ENCODE assay signal across 8 cellular contexts in genomic region chr2:177617849-177618248, GRCh38.
DNase-seq lines count a peak whose midpoint lies in the region; ATAC-seq and TF ChIP-seq lines count a peak whose summit lies in the region.

No MANE protein-coding gene starts in this region.

- no peaks in the 10 kb centered on the region for H3K27me3 ChIP-seq in neuron (ENCODE audit: insufficient read depth, low read length)

- DNase-seq in CD14-positive monocyte (ENCODE audit: low spot score): no peak
- DNase-seq in NB4 (ENCODE audit: low read depth): no peak
- DNase-seq in effector memory CD8-positive, alpha-beta T cell: peak in 1 of 3 experiments; percentile 4
- DNase-seq in NCI-H146 treated with DMSO at 0.1 percent for 48 hours (lab: John Stamatoyannopoulos, UW; ENCODE audit: unreplicated experiment): no peak
- no peak for DNase-seq in NCI-H82 treated with DMSO at 0.1 percent for 48 hours (lab: John Stamatoyannopoulos, UW; ENCODE audit: unreplicated experiment)
- no peak for DNase-seq in activated CD4-positive, alpha-beta T cell treated with anti-CD3 and anti-CD28 coated beads, Interleukin-2, amount 50 U/mL, for 48 hours

- H3K27ac Mint-ChIP-seq in CD14-positive monocyte: peak overlapping the region; percentile 97 to 100 (median 99)
- peak overlapping the region; percentile 100 for H3K27ac Mint-ChIP-seq in effector memory CD8-positive, alpha-beta T cell

- H3K4me1 Mint-ChIP-seq in CD14-positive monocyte: peaks cover 3% of the 10 kb centered on the region
- H3K4me1 Mint-ChIP-seq in effector memory CD8-positive, alpha-beta T cell (ENCODE audit: low read depth in 2 of 2): peaks cover 11 to 12% of the 10 kb centered on the region in 2 donors

- TF ChIP-seq POLR2A in NB4 (IDR thresholded peaks at IDR 0.05; ENCODE audit: extremely low read depth, insufficient read length): no peak

- no peaks in the 10 kb centered on the region for H3K36me3 Mint-ChIP-seq in CD14-positive monocyte
- H3K36me3 Mint-ChIP-seq in effector memory CD8-positive, alpha-beta T cell (ENCODE audit: insufficient read depth): peaks cover 14% of the 10 kb centered on the region

- H3K4me3 Mint-ChIP-seq in CD14-positive monocyte: peak overlapping the region; percentile 84 to 97
- H3K4me3 Mint-ChIP-seq in effector memory CD8-positive, alpha-beta T cell: peak overlapping the region; percentile 93

- no peaks in the 10 kb centered on the region for H3K36me3 ChIP-seq in neuron (ENCODE audit: insufficient read depth, low read length)

- H3K9me3 ChIP-seq in neuron (ENCODE audit: low read length): no peaks in the 10 kb centered on the region

- no peak for ATAC-seq in effector memory CD8-positive, alpha-beta T cell (replicated peaks)
- ATAC-seq in GM19395 (IDR thresholded peaks at IDR 0.05; ENCODE audit: unreplicated experiment): no peak

- no peak for TF ChIP-seq CTCF in CD14-positive monocyte (IDR thresholded peaks at IDR 0.05)
- TF ChIP-seq CTCF in NB4 (IDR thresholded peaks at IDR 0.05; ENCODE audit: low read depth, low read length): no peak

- H3K4me1 ChIP-seq in neuron (ENCODE audit: insufficient read depth, low read length): peaks cover 11% of the 10 kb centered on the region

- peak overlapping the region; percentile 91 for H3K4me3 ChIP-seq in NB4 (ENCODE audit: low read depth, low read length)
- H3K4me3 ChIP-seq in neuron (ENCODE audit: low read length): peak overlapping the region; percentile 57

- peaks cover 0 to 4% (median 0%) of the 10 kb centered on the region in 7 donors for H3K9me3 Mint-ChIP-seq in CD14-positive monocyte
- peaks cover 0 to 3% of the 10 kb centered on the region in 2 donors for H3K9me3 Mint-ChIP-seq in effector memory CD8-positive, alpha-beta T cell

- H2AFZ ChIP-seq in neuron (ENCODE audit: low read depth, low read length): peak overlapping the region; percentile 85

- intact Hi-C loops in CD14-positive monocyte (cut with micrococcal nuclease): loop anchor here (2.0 to 10.0 kb wide), 5 partner anchors 65 to 453 kb away; partner anchors contain the start of gene AGPS (in 1 of the 2)

- peaks cover 0 to 4% (median 0%) of the 10 kb centered on the region in 3 donors for H3K27me3 Mint-ChIP-seq in CD14-positive monocyte (ENCODE audit: low read depth in 3 of 3)
- H3K27me3 Mint-ChIP-seq in effector memory CD8-positive, alpha-beta T cell: peaks cover 0 to 7% of the 10 kb centered on the region in 2 donors
